20 cellular contexts compared by ENCODE assay signal in genomic region chr15:87496795-87497194, GRCh38.
DNase-seq lines count a peak whose midpoint lies in the region; ATAC-seq and TF ChIP-seq lines count a peak whose summit lies in the region.
"Had no signal": no experiment of that assay in that cellular context is flagged by ENCODE, and none has a peak within 500 bp of the region (broad histone marks: within the 10 kb centered on the region; RNA-seq: fewer than 3 reads in every experiment).

No MANE protein-coding gene starts in this region.

- no peaks in the 10 kb centered on the region for H3K27me3 ChIP-seq in heart right ventricle
- H3K27me3 ChIP-seq in gastrocnemius medialis: no peaks in the 10 kb centered on the region
- H3K27me3 ChIP-seq: BE2C had no signal

- H3K27ac ChIP-seq in heart right ventricle (peak overlapping the region; percentile 24 to 88 (median 80)), gastrocnemius medialis (peak overlapping the region; percentile 72 to 79 (median 74))
- H3K27ac ChIP-seq: HL-60 had no signal

- no peaks in the 10 kb centered on the region for H3K9me3 Mint-ChIP-seq in nephron progenitor cell
- no peaks in the 10 kb centered on the region for H3K9me3 Mint-ChIP-seq in activated T-helper 17 cell treated with anti-CD3 and anti-CD28 coated beads, Interleukin-2, amount 50 U/mL, for 72 hours

- H3K27me3 Mint-ChIP-seq in nephron progenitor cell (ENCODE audit: low read depth, poor library complexity): no peaks in the 10 kb centered on the region
- peaks cover 9% of the 10 kb centered on the region for H3K27me3 Mint-ChIP-seq in activated T-helper 17 cell treated with anti-CD3 and anti-CD28 coated beads, Interleukin-2, amount 50 U/mL, for 72 hours
- H3K27me3 Mint-ChIP-seq: CD4-positive, CD25-positive, alpha-beta regulatory T cell had no signal

- no peak for TF ChIP-seq CTCF in heart right ventricle (IDR thresholded peaks at IDR 0.05)
- no peak for TF ChIP-seq CTCF in nephron progenitor cell (IDR thresholded peaks at IDR 0.05)
- no peak for TF ChIP-seq CTCF in gastrocnemius medialis (IDR thresholded peaks at IDR 0.05 in 4 of 5, conservative IDR thresholded peaks at IDR 0.05 in 1 of 5)

- no peaks in the 10 kb centered on the region for H3K36me3 ChIP-seq in heart right ventricle
- no peaks in the 10 kb centered on the region for H3K36me3 ChIP-seq in gastrocnemius medialis
- H3K36me3 ChIP-seq: BE2C had no signal

- no peak for TF ChIP-seq POLR2A in gastrocnemius medialis (IDR thresholded peaks at IDR 0.05)

- intact Hi-C loops in heart right ventricle (cut with DNase I): loop anchor here in 1 of 10 donors (10.0 kb wide), 1 partner anchor 108 kb away; no protein-coding TSS in a partner anchor
- intact Hi-C loops in Right ventricle myocardium inferior (cut with DNase I): loop anchor here (10.0 kb wide), 1 partner anchor 98 kb away; no protein-coding TSS in a partner anchor
- intact Hi-C loops in gastrocnemius medialis (cut with DNase I; ENCODE audit: low total_unique reads): loop anchor here (5.0 kb wide), 1 partner anchor 874 kb away; no protein-coding TSS in a partner anchor

- DNase-seq in heart right ventricle: no peak
- DNase-seq in Right ventricle myocardium inferior (ENCODE audit: missing footprints): no peak
- no peak for DNase-seq in nephron progenitor cell
- no peak for DNase-seq in gastrocnemius medialis
- no peak for DNase-seq in activated gamma-delta T cell (lab: John Stamatoyannopoulos, UW)
- DNase-seq: ACHN; BE2C; C1 segment of cervical spinal cord; CD4-positive, CD25-positive, alpha-beta regulatory T cell; CD8-positive, alpha-beta memory T cell; COR-L47; DMS 273 treated with DMSO at 0.1 percent for 48 hours; DMS53; DND-41; EL; H9 had no signal

- H3K4me3 ChIP-seq in heart right ventricle (no peak overlapping the region), gastrocnemius medialis (no peak overlapping the region)
- H3K4me3 ChIP-seq: GM12878 had no signal

- H3K4me1 ChIP-seq in heart right ventricle: peaks cover 0 to 25% (median 9%) of the 10 kb centered on the region in 9 donors
- peaks cover 39 to 43% of the 10 kb centered on the region in 2 donors for H3K4me1 ChIP-seq in gastrocnemius medialis

- ATAC-seq in heart right ventricle (no peak), Right ventricle myocardium inferior (no peak), gastrocnemius medialis (peak in 1 of 2 donors; percentile 31), GM18519 (IDR thresholded peaks at IDR 0.05; ENCODE audit: low FRiP score, unreplicated experiment) (no peak)
- ATAC-seq in activated T-helper 17 cell treated with anti-CD3 and anti-CD28 coated beads, Interleukin-2, amount 50 U/mL, for 72 hours (replicated peaks): no peak
- ATAC-seq: GM12878 had no signal

- no peak overlapping the region for H3K4me3 Mint-ChIP-seq in nephron progenitor cell
- H3K4me3 Mint-ChIP-seq in activated T-helper 17 cell treated with anti-CD3 and anti-CD28 coated beads, Interleukin-2, amount 50 U/mL, for 72 hours: no peak overlapping the region
- H3K4me3 Mint-ChIP-seq: CD4-positive, CD25-positive, alpha-beta regulatory T cell; CD8-positive, alpha-beta memory T cell; H9 had no signal

- peak overlapping the region; percentile 0 for H3K27ac Mint-ChIP-seq in nephron progenitor cell
- no peak overlapping the region for H3K27ac Mint-ChIP-seq in activated T-helper 17 cell treated with anti-CD3 and anti-CD28 coated beads, Interleukin-2, amount 50 U/mL, for 72 hours
- H3K27ac Mint-ChIP-seq: CD4-positive, CD25-positive, alpha-beta regulatory T cell; CD8-positive, alpha-beta memory T cell; H9 had no signal

- H3K36me3 Mint-ChIP-seq in nephron progenitor cell (ENCODE audit: low read depth): no peaks in the 10 kb centered on the region
- no peaks in the 10 kb centered on the region for H3K36me3 Mint-ChIP-seq in activated T-helper 17 cell treated with anti-CD3 and anti-CD28 coated beads, Interleukin-2, amount 50 U/mL, for 72 hours (ENCODE audit: low read depth)
- H3K36me3 Mint-ChIP-seq: CD4-positive, CD25-positive, alpha-beta regulatory T cell; CD8-positive, alpha-beta memory T cell had no signal

- H3K9me3 ChIP-seq in heart right ventricle (peaks cover 0 to 4% (median 0%) of the 10 kb centered on the region in 11 donors), gastrocnemius medialis (no peaks in the 10 kb centered on the region)
- H3K9me3 ChIP-seq: BE2C had no signal

- no peaks in the 10 kb centered on the region for H3K4me1 Mint-ChIP-seq in nephron progenitor cell
- no peaks in the 10 kb centered on the region for H3K4me1 Mint-ChIP-seq in activated T-helper 17 cell treated with anti-CD3 and anti-CD28 coated beads, Interleukin-2, amount 50 U/mL, for 72 hours
- H3K4me1 Mint-ChIP-seq: CD4-positive, CD25-positive, alpha-beta regulatory T cell; CD8-positive, alpha-beta memory T cell had no signal

- WGBS in heart right ventricle, 2 donors: 25 to 30% methylated on average over 2 of the region's 2 CpGs

- in situ Hi-C loops in gastrocnemius medialis (cut with MboI; ENCODE audit: low sequenced_read_pairs in 4 of 4): no loop called here
